ENCODE assay signal across 22 cellular contexts in the genomic region with DNA sequence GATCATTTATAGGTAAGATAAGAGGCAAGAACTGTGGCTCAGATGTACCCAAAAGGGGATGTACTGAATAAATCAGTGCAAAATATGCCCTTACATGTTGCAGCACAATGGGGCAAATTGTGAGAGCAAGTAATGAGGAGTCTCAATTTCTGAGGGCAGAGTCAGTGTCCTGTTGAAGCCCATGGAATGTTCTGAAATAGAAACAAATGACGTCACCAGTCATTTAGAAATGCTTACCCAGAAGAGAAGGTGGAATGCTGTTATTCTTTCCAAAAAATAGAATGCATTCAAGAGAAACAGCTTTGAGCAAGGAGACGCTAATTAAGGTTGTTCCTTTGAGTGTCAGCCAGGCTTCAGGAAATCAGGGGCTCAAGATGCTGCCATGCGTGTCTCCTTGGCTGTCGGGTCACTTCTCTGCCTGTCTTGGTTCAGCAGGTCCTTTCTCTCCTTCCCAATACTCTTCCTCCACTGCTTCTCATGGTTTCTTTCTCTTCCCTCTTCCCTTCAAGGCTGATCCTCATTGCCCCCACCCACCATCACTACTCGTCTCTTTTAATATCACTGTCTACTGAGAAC.
DNase-seq lines count a peak whose midpoint lies in the region; ATAC-seq, FAIRE-seq and TF ChIP-seq lines count a peak whose summit lies in the region.
"Had no signal": no experiment of that assay in that cellular context is flagged by ENCODE, and none has a peak within 500 bp of the region (broad histone marks: within the 10 kb centered on the region; RNA-seq: fewer than 3 reads in every experiment).

No MANE protein-coding gene starts in this region.

- CTCF ChIA-PET in K562 (lab: Yijun Ruan, JAX; ENCODE audit: low intra/inter-chr PET ratio) = no interaction called here

- H2AFZ ChIP-seq in K562 (ENCODE audit: low read depth, low read length) = no peak overlapping the region

- H3K4me3 ChIP-seq in K562 (no peak overlapping the region), upper lobe of right lung (no peak overlapping the region)
- H3K4me3 ChIP-seq: body of pancreas, gastroesophageal sphincter, HAP-1, left ventricle myocardium inferior, Peyer's patch had no signal

- no peak for FAIRE-seq in K562 (lab: Jason Lieb, UNC)
- FAIRE-seq: endothelial cell of umbilical vein, GM12891 had no signal

- ATAC-seq in K562 (no peak), upper lobe of right lung (no peak)
- ATAC-seq: activated CD8-positive, alpha-beta T cell treated with anti-CD3 and anti-CD28 coated beads for 36 hours; body of pancreas; gastroesophageal sphincter; WTC11 had no signal

- POLR2A ChIA-PET in K562 (lab: Yijun Ruan, JAX) = no interaction called here

- no peak for TF ChIP-seq POLR2A in K562 (conservative IDR thresholded peaks at IDR 0.05)

- no TSS peak for BruUV-seq in K562 (replicated peaks; lab: Mats Ljungman, UMichigan)

- no peak for TF ChIP-seq EP300 in K562 (IDR thresholded peaks at IDR 0.05; ENCODE audit: low read length)

- no peaks in the 10 kb centered on the region for H3K79me2 ChIP-seq in K562 (ENCODE audit: control insufficient read depth, insufficient read depth, low read length)

- no peaks in the 10 kb centered on the region for H3K9me1 ChIP-seq in K562 (ENCODE audit: control insufficient read depth, insufficient read depth, low read length)

- peaks cover 6% of the 10 kb centered on the region in 2 experiments; a peak in 3 of 5 replicates for H3K27me3 ChIP-seq in K562 (ENCODE audit: control insufficient read depth in 2 of 2, insufficient read depth in 2 of 2, low read length in 2 of 2)
- no peaks in the 10 kb centered on the region for H3K27me3 ChIP-seq in upper lobe of right lung
- H3K27me3 ChIP-seq: body of pancreas, Peyer's patch had no signal

- intact Hi-C loops in K562 (cut with micrococcal nuclease) (no loop called here), upper lobe of right lung (cut with DNase I) (no loop called here)

- H3K4me2 ChIP-seq in K562 (ENCODE audit: insufficient read depth, low read length) = no peak overlapping the region

- no peaks in the 10 kb centered on the region for H4K20me1 ChIP-seq in K562 (replicated peaks; ENCODE audit: control insufficient read depth, insufficient read depth, low read length)

- H3K9ac ChIP-seq in K562 (ENCODE audit: insufficient read depth in 1 of 2, low read depth in 2 of 2, low read length in 2 of 2) = no peak overlapping the region

- TF ChIP-seq RAD21 in K562 (CRISPR knock-in tag; conservative IDR thresholded peaks at IDR 0.05 in 1 of 2, IDR thresholded peaks at IDR 0.05 in 1 of 2) = no peak

- TF ChIP-seq CTCF in K562 (IDR thresholded peaks at IDR 0.05 in 2 of 3, conservative IDR thresholded peaks at IDR 0.05 in 1 of 3; ENCODE audit: insufficient read depth in 2 of 3, low read depth in 1 of 3, low read length in 3 of 3) (no peak), upper lobe of right lung (IDR thresholded peaks at IDR 0.05) (no peak)

- 2% methylated on average over 5 of the region's 5 CpGs for WGBS in K562 (ENCODE audit: insufficient coverage, low coverage, missing lambda C conversion rate)

- H3K4me1 ChIP-seq in K562 (replicated peaks in 1 of 2; ENCODE audit: control insufficient read depth in 2 of 2, insufficient read depth in 2 of 2, low read length in 2 of 2) (no peaks in the 10 kb centered on the region), upper lobe of right lung (no peaks in the 10 kb centered on the region)
- H3K4me1 ChIP-seq: gastroesophageal sphincter, HAP-1, Peyer's patch had no signal

- H3K36me3 ChIP-seq in K562 (ENCODE audit: control insufficient read depth, insufficient read depth, low read length) = no peaks in the 10 kb centered on the region
- no peaks in the 10 kb centered on the region for H3K36me3 ChIP-seq in upper lobe of right lung
- H3K36me3 ChIP-seq: gastroesophageal sphincter, HAP-1, left ventricle myocardium inferior, Peyer's patch had no signal

- H3K27ac ChIP-seq in K562 (ENCODE audit: extremely low read depth, low read depth, low read length) = no peak overlapping the region
- H3K27ac ChIP-seq in upper lobe of right lung = peak overlapping the region; percentile 8
- H3K27ac ChIP-seq: body of pancreas, C4-2B, gastroesophageal sphincter, left ventricle myocardium inferior, Peyer's patch had no signal

- in situ Hi-C loops in K562 (cut with MboI) = no loop called here

- peak; percentile 66 for DNase-seq in GM04503 (ENCODE audit: low read depth)
- no peak for DNase-seq in K562 (ENCODE audit: extremely low read depth in 1 of 4, low spot score in 3 of 4)
- DNase-seq in hepatic stellate cell (ENCODE audit: low spot score) = peak; percentile 24
- no peak for DNase-seq in upper lobe of right lung
- no peak for DNase-seq in activated T-cell treated with anti-CD3 and anti-CD28 coated beads, Interleukin-2, amount 50 U/mL, for 48 hours
- DNase-seq in ureter (ENCODE audit: low spot score) = no peak
- DNase-seq in iPS-NIHi11 (ENCODE audit: low spot score) = no peak
- DNase-seq: activated CD8-positive, alpha-beta T cell treated with anti-CD3 and anti-CD28 coated beads for 36 hours; activated naive CD4-positive, alpha-beta T cell treated with anti-CD3 and anti-CD28 coated beads, Interleukin-2, amount 50 U/mL, for 16 hours; activated T-cell treated with anti-CD3 and anti-CD28 coated beads, Interleukin-2, amount 50 U/mL, for 24 hours; body of pancreas; cortex of kidney; GF-D8; left ventricle myocardium inferior; NCI-H187; Peyer's patch had no signal

- no peaks in the 10 kb centered on the region for H3K9me3 ChIP-seq in K562 (replicated peaks; ENCODE audit: control insufficient read depth, insufficient read depth, low read depth, low read length)
- no peaks in the 10 kb centered on the region for H3K9me3 ChIP-seq in upper lobe of right lung
- H3K9me3 ChIP-seq: body of pancreas, gastroesophageal sphincter, HAP-1, left ventricle myocardium inferior, Peyer's patch had no signal

TF ChIP-seq in K562, 482 proteins besides CTCF, POLR2A, EP300 and RAD21 (continues in another document):
- no peak for TF ChIP-seq ZNF584 (CRISPR knock-in tag; IDR thresholded peaks at IDR 0.05; ENCODE audit: low read depth)
- TF ChIP-seq, protein P1, sequence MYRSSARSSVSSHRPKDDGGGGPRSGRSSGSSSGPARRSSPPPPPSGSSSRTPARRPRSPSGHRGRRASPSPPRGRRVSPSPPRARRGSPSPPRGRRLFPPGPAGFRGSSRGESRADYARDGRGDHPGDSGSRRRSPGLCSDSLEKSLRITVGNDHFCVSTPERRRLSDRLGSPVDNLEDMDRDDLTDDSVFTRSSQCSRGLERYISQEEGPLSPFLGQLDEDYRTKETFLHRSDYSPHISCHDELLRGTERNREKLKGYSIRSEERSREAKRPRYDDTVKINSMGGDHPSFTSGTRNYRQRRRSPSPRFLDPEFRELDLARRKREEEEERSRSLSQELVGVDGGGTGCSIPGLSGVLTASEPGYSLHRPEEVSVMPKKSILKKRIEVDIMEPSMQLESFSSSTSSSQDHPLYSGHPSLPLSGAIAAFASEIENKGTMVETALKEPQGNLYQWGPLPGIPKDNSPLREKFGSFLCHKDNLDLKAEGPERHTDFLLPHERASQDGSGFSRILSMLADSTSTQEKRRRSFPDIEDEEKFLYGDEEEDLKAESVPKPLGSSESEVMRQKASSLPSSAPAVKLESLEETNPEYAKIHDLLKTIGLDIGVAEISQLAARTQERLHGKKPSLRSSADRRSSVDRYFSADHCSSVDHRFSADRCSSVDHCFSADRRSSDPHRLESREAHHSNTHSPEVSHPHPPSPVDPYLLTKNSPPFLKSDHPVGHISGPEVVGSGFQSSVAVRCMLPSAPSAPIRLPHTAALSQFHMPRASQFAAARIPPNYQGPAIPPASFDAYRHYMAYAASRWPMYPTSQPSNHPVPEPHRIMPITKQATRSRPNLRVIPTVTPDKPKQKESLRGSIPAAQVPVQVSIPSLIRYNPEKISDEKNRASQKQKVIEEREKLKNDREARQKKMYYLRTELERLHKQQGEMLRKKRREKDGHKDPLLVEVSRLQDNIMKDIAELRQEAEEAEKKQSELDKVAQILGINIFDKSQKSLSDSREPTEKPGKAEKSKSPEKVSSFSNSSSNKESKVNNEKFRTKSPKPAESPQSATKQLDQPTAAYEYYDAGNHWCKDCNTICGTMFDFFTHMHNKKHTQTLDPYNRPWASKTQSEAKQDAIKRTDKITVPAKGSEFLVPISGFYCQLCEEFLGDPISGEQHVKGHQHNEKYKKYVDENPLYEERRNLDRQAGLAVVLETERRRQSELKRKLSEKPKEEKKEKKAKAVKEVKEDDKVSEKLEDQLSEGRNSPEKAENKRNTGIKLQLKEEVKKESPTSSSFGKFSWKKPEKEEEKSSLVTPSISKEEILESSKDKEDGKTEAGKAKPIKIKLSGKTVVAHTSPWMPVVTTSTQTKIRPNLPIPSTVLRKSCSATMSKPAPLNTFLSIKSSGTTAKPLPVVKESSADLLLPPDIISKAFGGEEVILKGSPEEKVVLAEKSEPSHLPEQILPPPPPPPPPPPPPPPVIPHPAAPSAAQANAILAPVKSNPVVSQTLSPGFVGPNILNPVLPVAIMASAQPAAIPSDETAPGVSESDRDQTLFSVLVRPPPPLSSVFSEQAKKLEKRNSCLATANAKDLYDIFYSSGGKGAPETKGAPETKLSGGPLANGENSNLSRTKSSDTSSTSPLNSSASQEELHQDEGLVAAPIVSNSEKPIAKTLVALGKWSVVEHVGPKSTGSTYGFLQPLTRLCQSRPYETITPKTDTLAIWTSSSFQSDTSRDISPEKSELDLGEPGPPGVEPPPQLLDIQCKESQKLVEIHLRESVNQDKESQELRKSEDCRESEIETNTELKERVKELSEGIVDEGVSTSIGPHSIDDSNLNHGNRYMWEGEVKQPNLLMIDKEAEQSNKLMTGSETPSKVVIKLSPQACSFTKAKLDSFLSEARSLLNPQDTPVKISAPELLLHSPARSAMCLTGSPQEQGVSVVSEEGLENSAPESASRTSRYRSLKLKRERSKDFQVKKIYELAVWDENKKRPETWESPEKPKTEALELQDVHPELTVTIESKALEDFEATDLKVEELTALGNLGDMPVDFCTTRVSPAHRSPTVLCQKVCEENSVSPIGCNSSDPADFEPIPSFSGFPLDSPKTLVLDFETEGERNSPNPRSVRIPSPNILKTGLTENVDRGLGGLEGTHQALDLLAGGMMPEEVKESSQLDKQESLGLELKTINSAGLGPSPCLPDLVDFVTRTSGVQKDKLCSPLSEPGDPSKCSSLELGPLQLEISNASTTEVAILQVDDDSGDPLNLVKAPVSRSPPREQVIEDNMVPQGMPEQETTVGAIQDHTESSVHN (IDR thresholded peaks at IDR 0.05; ENCODE audit: borderline replicate concordance in 1 of 2, low read depth in 1 of 2) = no peak
- no peak for TF ChIP-seq SMAD2 (IDR thresholded peaks at IDR 0.05; ENCODE audit: low read depth, low read length)
- no peak for TF ChIP-seq CBX8 (IDR thresholded peaks at IDR 0.05; ENCODE audit: borderline replicate concordance, extremely low read depth, low read depth, low read length, poor library complexity, severe bottlenecking)
- no peak for TF ChIP-seq BRF1 (IDR thresholded peaks at IDR 0.05; ENCODE audit: borderline replicate concordance, extremely low read depth, insufficient read length)
- TF ChIP-seq THRAP3 (IDR thresholded peaks at IDR 0.05; ENCODE audit: borderline replicate concordance) = no peak
- no peak for TF ChIP-seq SETDB1 (IDR thresholded peaks at IDR 0.05; ENCODE audit: low read length)
- no peak for TF ChIP-seq WHSC1 (IDR thresholded peaks at IDR 0.05; ENCODE audit: low read length)
- no peak for TF ChIP-seq ZNF41 (CRISPR knock-in tag; conservative IDR thresholded peaks at IDR 0.05)

Comparison
In these comparisons a context has a peak if more than half of its experiments do, and no peak if none do; other contexts are left out.
1. DNase-seq: peak in GM04503 (single experiment) and hepatic stellate cell (single experiment); none in K562 (0 of 4), upper lobe of right lung (single experiment), activated T-cell treated with anti-CD3 and anti-CD28 coated beads, Interleukin-2, amount 50 U/mL, for 48 hours (0 of 2), ureter (single experiment) and iPS-NIHi11 (single experiment).